8 cellular contexts compared by ENCODE assay signal in genomic region chr17:82551779-82552457, GRCh38. TPM values are rescaled to one million over a fixed set of nuclear protein-coding genes. Genes with fewer than 3 reads are reported as not detected.
DNase-seq lines count a peak whose midpoint lies in the region; ATAC-seq and TF ChIP-seq lines count a peak whose summit lies in the region.

No MANE protein-coding gene starts in this region.

- TF ChIP-seq POLR2A in spleen (IDR thresholded peaks at IDR 0.05), result no peak

- peaks cover 8% of the 10 kb centered on the region; the same call in 1 of the 2 replicates for H4K20me1 ChIP-seq in SU-DHL-6 (ENCODE audit: low read depth, low read length)

- H3K9me2 ChIP-seq in SU-DHL-6 (replicated peaks; ENCODE audit: insufficient read depth, low read length), result no peaks in the 10 kb centered on the region

- intact Hi-C loops in left cardiac atrium (cut with DNase I), result loop anchor here in 1 of 2 donors (10.0 kb wide), 1 partner anchor 197 kb away; the partner anchor contains the start of gene TEX19
- intact Hi-C loops in spleen (cut with DNase I; ENCODE audit: low total_unique reads), result loop anchor here (5.0 to 10.0 kb wide), 2 partner anchors 57 to 200 kb away; no protein-coding TSS in a partner anchor

- TF ChIP-seq CTCF in LNCAP (IDR thresholded peaks at IDR 0.05) (peak; percentile 66), SU-DHL-6 (IDR thresholded peaks at IDR 0.05; ENCODE audit: insufficient read depth, low read length, poor library complexity, severe bottlenecking) (peak; percentile 54), spleen (IDR thresholded peaks at IDR 0.05 in 8 of 11, conservative IDR thresholded peaks at IDR 0.05 in 3 of 11) (peak; percentile 40 to 83 (median 76))

- no peak overlapping the region for H3K9ac ChIP-seq in SU-DHL-6 (ENCODE audit: low read length)

- H3K4me2 ChIP-seq in SU-DHL-6 (ENCODE audit: low read depth, low read length, poor library complexity, severe bottlenecking), result peak overlapping the region; percentile 11

- H3K4me3 ChIP-seq in SU-DHL-6 (ENCODE audit: insufficient read depth, low read length, poor library complexity, severe bottlenecking) (no peak overlapping the region), spleen (peak overlapping the region in 1 of 8 donors; percentile 19)

- ATAC-seq in GM21526 (IDR thresholded peaks at IDR 0.05; ENCODE audit: low FRiP score, unreplicated experiment), result peak; percentile 54
- peak; percentile 84 to 85 for ATAC-seq in left cardiac atrium
- no peak for ATAC-seq in GM21576 (IDR thresholded peaks at IDR 0.05; ENCODE audit: unreplicated experiment)

- DNase-seq in D341Med (ENCODE audit: low spot score), result peak; percentile 93
- DNase-seq in activated naive CD4-positive, alpha-beta T cell treated with anti-CD3 and anti-CD28 coated beads, Interleukin-2, amount 50 U/mL, for 16 hours, result peak; percentile 77
- DNase-seq in left cardiac atrium, result peak; percentile 77
- peak; percentile 93 for DNase-seq in spleen

- H2AFZ ChIP-seq in SU-DHL-6 (ENCODE audit: low read depth, low read length, severe bottlenecking), result no peak overlapping the region

- peaks cover 5% of the 10 kb centered on the region for H3F3A ChIP-seq in SU-DHL-6 (ENCODE audit: insufficient read depth)

- H3K4me1 ChIP-seq in spleen, result peaks cover 19 to 83% (median 69%) of the 10 kb centered on the region in 6 donors

- H3K27ac ChIP-seq in SU-DHL-6 (ENCODE audit: low read depth, low read length) (no peak overlapping the region), spleen (peak overlapping the region in 1 of 8 donors; percentile 45)

- 40 to 48% (median 43%) methylated on average over 13 of the region's 13 CpGs for WGBS in spleen, 5 donors

- H3K9me3 ChIP-seq in SU-DHL-6 (ENCODE audit: insufficient read depth, low read length), result no peaks in the 10 kb centered on the region
- no peaks in the 10 kb centered on the region for H3K9me3 ChIP-seq in spleen

- H3K79me2 ChIP-seq in SU-DHL-6 (ENCODE audit: insufficient read depth, low read length), result peaks cover 88% of the 10 kb centered on the region

- H3K36me3 ChIP-seq in SU-DHL-6 (ENCODE audit: low read length), result no peaks in the 10 kb centered on the region
- H3K36me3 ChIP-seq in spleen, result no peaks in the 10 kb centered on the region

- no peaks in the 10 kb centered on the region for H3K27me3 ChIP-seq in SU-DHL-6 (ENCODE audit: low read length)
- no peaks in the 10 kb centered on the region for H3K27me3 ChIP-seq in spleen (replicated peaks in 1 of 7)

RNA-seq across cellular contexts. Expression of gene FOXK2, which starts 32.4 kb away (rescaled TPM):
- total RNA-seq in left cardiac atrium (10 to 100 TPM; 35.9 to 53.9 TPM), spleen (10 to 100 TPM; 39.9 to 55.1 (median 45.6) TPM)
- polyA plus RNA-seq in spleen, result 10 to 100 TPM; 10.4 to 16.7 (median 12.4) TPM
